Comparison of ENCODE assay signal across 1 cellular context in genomic region chr14:104734991-104735779, GRCh38.
A peak's percentile ranks its signal among the peaks of the same experiment; 100 is the strongest.
TF ChIP-seq lines count a peak whose summit lies in the region.

No MANE protein-coding gene starts in this region.

TF ChIP-seq in HepG2, 621 proteins besides CTCF, POLR2A, EP300 and RAD21 (continued from another document and continues in another):
- 0 out of 2 replicates have a peak, but pooled peaks have one; percentile 87 for TF ChIP-seq CSRNP1 (CRISPR knock-in tag; IDR thresholded peaks at IDR 0.05)
- no peak for TF ChIP-seq HOXD1 (CRISPR knock-in tag; IDR thresholded peaks at IDR 0.05)
- no peak for TF ChIP-seq SMYD3 (CRISPR knock-in tag; IDR thresholded peaks at IDR 0.05)
- TF ChIP-seq, protein P1, sequence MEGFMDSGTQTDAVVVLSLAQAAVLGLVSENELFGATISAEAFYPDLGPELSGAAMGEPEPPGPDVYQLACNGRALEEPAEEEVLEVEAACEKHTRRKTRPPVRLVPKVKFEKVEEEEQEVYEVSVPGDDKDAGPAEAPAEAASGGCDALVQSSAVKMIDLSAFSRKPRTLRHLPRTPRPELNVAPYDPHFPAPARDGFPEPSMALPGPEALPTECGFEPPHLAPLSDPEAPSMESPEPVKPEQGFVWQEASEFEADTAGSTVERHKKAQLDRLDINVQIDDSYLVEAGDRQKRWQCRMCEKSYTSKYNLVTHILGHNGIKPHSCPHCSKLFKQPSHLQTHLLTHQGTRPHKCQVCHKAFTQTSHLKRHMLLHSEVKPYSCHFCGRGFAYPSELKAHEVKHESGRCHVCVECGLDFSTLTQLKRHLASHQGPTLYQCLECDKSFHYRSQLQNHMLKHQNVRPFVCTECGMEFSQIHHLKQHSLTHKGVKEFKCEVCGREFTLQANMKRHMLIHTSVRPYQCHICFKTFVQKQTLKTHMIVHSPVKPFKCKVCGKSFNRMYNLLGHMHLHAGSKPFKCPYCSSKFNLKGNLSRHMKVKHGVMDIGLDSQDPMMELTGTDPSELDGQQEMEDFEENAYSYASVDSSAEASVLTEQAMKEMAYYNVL (CRISPR knock-in tag; IDR thresholded peaks at IDR 0.05; ENCODE audit: borderline replicate concordance): 0 out of 2 replicates have a peak, but pooled peaks have one; percentile 48
- no peak; the same call in 1 of the 2 replicates for TF ChIP-seq CCDC6 (CRISPR knock-in tag; IDR thresholded peaks at IDR 0.05)
- no peak for TF ChIP-seq CENPX (CRISPR knock-in tag; IDR thresholded peaks at IDR 0.05)
- TF ChIP-seq ZFP36 (IDR thresholded peaks at IDR 0.05; ENCODE audit: borderline replicate concordance, low read depth, low read length, partially characterized antibody): no peak
- no peak for TF ChIP-seq ZBTB3 (CRISPR knock-in tag; IDR thresholded peaks at IDR 0.05; ENCODE audit: borderline replicate concordance, low read depth)
- peak; percentile 44; the same call in 1 of the 2 replicates for TF ChIP-seq NRL (CRISPR knock-in tag; IDR thresholded peaks at IDR 0.05; ENCODE audit: borderline replicate concordance)
- no peak for TF ChIP-seq KAT7 (CRISPR knock-in tag; IDR thresholded peaks at IDR 0.05; ENCODE audit: borderline replicate concordance)
- TF ChIP-seq KDM1A (CRISPR knock-in tag; IDR thresholded peaks at IDR 0.05): peak; percentile 53; the same call in 1 of the 2 replicates
- no peak for TF ChIP-seq XBP1 (CRISPR knock-in tag; IDR thresholded peaks at IDR 0.05)
- peak; percentile 55 for TF ChIP-seq WIZ (CRISPR knock-in tag; IDR thresholded peaks at IDR 0.05)
- TF ChIP-seq ZMAT5 (CRISPR knock-in tag; IDR thresholded peaks at IDR 0.05; ENCODE audit: borderline replicate concordance, low read depth): no peak
- TF ChIP-seq ZNF264 (CRISPR knock-in tag; IDR thresholded peaks at IDR 0.05): no peak
- TF ChIP-seq, protein P2, sequence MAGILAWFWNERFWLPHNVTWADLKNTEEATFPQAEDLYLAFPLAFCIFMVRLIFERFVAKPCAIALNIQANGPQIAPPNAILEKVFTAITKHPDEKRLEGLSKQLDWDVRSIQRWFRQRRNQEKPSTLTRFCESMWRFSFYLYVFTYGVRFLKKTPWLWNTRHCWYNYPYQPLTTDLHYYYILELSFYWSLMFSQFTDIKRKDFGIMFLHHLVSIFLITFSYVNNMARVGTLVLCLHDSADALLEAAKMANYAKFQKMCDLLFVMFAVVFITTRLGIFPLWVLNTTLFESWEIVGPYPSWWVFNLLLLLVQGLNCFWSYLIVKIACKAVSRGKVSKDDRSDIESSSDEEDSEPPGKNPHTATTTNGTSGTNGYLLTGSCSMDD (CRISPR knock-in tag; IDR thresholded peaks at IDR 0.05): peak; percentile 89; the same call in 1 of the 2 replicates
- TF ChIP-seq GPN1 (CRISPR knock-in tag; IDR thresholded peaks at IDR 0.05; ENCODE audit: borderline replicate concordance): no peak
- TF ChIP-seq BCLAF1 (IDR thresholded peaks at IDR 0.05): no peak
- no peak for TF ChIP-seq MED8 (CRISPR knock-in tag; IDR thresholded peaks at IDR 0.05; ENCODE audit: insufficient replicate concordance)
- TF ChIP-seq, protein P3, sequence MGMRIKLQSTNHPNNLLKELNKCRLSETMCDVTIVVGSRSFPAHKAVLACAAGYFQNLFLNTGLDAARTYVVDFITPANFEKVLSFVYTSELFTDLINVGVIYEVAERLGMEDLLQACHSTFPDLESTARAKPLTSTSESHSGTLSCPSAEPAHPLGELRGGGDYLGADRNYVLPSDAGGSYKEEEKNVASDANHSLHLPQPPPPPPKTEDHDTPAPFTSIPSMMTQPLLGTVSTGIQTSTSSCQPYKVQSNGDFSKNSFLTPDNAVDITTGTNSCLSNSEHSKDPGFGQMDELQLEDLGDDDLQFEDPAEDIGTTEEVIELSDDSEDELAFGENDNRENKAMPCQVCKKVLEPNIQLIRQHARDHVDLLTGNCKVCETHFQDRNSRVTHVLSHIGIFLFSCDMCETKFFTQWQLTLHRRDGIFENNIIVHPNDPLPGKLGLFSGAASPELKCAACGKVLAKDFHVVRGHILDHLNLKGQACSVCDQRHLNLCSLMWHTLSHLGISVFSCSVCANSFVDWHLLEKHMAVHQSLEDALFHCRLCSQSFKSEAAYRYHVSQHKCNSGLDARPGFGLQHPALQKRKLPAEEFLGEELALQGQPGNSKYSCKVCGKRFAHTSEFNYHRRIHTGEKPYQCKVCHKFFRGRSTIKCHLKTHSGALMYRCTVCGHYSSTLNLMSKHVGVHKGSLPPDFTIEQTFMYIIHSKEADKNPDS (CRISPR knock-in tag; IDR thresholded peaks at IDR 0.05): peak; percentile 83; the same call in 1 of the 2 replicates
- no peak for TF ChIP-seq EZH2 (conservative IDR thresholded peaks at IDR 0.05; ENCODE audit: low read depth, low read length)
- TF ChIP-seq SPEN (CRISPR knock-in tag; IDR thresholded peaks at IDR 0.05; ENCODE audit: low read depth): peak; percentile 91
- no peak for TF ChIP-seq ASH2L (IDR thresholded peaks at IDR 0.05; ENCODE audit: insufficient read length, low read depth, low read length)
- TF ChIP-seq GPBP1L1 (CRISPR knock-in tag; IDR thresholded peaks at IDR 0.05): no peak
- TF ChIP-seq, protein P4, sequence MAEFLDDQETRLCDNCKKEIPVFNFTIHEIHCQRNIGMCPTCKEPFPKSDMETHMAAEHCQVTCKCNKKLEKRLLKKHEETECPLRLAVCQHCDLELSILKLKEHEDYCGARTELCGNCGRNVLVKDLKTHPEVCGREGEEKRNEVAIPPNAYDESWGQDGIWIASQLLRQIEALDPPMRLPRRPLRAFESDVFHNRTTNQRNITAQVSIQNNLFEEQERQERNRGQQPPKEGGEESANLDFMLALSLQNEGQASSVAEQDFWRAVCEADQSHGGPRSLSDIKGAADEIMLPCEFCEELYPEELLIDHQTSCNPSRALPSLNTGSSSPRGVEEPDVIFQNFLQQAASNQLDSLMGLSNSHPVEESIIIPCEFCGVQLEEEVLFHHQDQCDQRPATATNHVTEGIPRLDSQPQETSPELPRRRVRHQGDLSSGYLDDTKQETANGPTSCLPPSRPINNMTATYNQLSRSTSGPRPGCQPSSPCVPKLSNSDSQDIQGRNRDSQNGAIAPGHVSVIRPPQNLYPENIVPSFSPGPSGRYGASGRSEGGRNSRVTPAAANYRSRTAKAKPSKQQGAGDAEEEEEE (CRISPR knock-in tag; IDR thresholded peaks at IDR 0.05; ENCODE audit: borderline replicate concordance): 0 out of 2 replicates have a peak, but pooled peaks have one; percentile 72
- TF ChIP-seq, protein P5, sequence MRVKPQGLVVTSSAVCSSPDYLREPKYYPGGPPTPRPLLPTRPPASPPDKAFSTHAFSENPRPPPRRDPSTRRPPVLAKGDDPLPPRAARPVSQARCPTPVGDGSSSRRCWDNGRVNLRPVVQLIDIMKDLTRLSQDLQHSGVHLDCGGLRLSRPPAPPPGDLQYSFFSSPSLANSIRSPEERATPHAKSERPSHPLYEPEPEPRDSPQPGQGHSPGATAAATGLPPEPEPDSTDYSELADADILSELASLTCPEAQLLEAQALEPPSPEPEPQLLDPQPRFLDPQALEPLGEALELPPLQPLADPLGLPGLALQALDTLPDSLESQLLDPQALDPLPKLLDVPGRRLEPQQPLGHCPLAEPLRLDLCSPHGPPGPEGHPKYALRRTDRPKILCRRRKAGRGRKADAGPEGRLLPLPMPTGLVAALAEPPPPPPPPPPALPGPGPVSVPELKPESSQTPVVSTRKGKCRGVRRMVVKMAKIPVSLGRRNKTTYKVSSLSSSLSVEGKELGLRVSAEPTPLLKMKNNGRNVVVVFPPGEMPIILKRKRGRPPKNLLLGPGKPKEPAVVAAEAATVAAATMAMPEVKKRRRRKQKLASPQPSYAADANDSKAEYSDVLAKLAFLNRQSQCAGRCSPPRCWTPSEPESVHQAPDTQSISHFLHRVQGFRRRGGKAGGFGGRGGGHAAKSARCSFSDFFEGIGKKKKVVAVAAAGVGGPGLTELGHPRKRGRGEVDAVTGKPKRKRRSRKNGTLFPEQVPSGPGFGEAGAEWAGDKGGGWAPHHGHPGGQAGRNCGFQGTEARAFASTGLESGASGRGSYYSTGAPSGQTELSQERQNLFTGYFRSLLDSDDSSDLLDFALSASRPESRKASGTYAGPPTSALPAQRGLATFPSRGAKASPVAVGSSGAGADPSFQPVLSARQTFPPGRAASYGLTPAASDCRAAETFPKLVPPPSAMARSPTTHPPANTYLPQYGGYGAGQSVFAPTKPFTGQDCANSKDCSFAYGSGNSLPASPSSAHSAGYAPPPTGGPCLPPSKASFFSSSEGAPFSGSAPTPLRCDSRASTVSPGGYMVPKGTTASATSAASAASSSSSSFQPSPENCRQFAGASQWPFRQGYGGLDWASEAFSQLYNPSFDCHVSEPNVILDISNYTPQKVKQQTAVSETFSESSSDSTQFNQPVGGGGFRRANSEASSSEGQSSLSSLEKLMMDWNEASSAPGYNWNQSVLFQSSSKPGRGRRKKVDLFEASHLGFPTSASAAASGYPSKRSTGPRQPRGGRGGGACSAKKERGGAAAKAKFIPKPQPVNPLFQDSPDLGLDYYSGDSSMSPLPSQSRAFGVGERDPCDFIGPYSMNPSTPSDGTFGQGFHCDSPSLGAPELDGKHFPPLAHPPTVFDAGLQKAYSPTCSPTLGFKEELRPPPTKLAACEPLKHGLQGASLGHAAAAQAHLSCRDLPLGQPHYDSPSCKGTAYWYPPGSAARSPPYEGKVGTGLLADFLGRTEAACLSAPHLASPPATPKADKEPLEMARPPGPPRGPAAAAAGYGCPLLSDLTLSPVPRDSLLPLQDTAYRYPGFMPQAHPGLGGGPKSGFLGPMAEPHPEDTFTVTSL (CRISPR knock-in tag; IDR thresholded peaks at IDR 0.05; ENCODE audit: borderline replicate concordance): no peak
- TF ChIP-seq ZNF766 (CRISPR knock-in tag; IDR thresholded peaks at IDR 0.05; ENCODE audit: borderline replicate concordance): no peak
- TF ChIP-seq ZNF256 (CRISPR knock-in tag; conservative IDR thresholded peaks at IDR 0.05): no peak
- TF ChIP-seq USF2 (IDR thresholded peaks at IDR 0.05; ENCODE audit: low read depth, low read length): no peak
- TF ChIP-seq USF2 (CRISPR knock-in tag; IDR thresholded peaks at IDR 0.05; ENCODE audit: borderline replicate concordance): 0 out of 2 replicates have a peak, but pooled peaks have one; percentile 46
- no peak for TF ChIP-seq HHEX (CRISPR knock-in tag; IDR thresholded peaks at IDR 0.05)
- TF ChIP-seq ZMYM4 (CRISPR knock-in tag; IDR thresholded peaks at IDR 0.05): no peak
- TF ChIP-seq ZNF484 (CRISPR knock-in tag; IDR thresholded peaks at IDR 0.05; ENCODE audit: borderline replicate concordance, low read depth): peak; percentile 62; the same call in 1 of the 2 replicates
- peak; percentile 75; the same call in 1 of the 2 replicates for TF ChIP-seq ZNF703 (CRISPR knock-in tag; IDR thresholded peaks at IDR 0.05; ENCODE audit: borderline replicate concordance)
- TF ChIP-seq GZF1 (CRISPR knock-in tag; IDR thresholded peaks at IDR 0.05): 0 out of 2 replicates have a peak, but pooled peaks have one; percentile 20
